ENCODE assay signal across 9 cellular contexts in genomic region chr2:85997016-85997970, GRCh38.
DNase-seq lines count a peak whose midpoint lies in the region; ATAC-seq and TF ChIP-seq lines count a peak whose summit lies in the region.
"Had no signal": no experiment of that assay in that cellular context is flagged by ENCODE, and none has a peak within 500 bp of the region (broad histone marks: within the 10 kb centered on the region; RNA-seq: fewer than 3 reads in every experiment).

No MANE protein-coding gene starts in this region.

- no peak overlapping the region for H2AFZ ChIP-seq in H9 (ENCODE audit: low read length)

- H3K14ac ChIP-seq in H9 (ENCODE audit: insufficient read depth, low read length) = no peak overlapping the region

- no peak overlapping the region for H2BK12ac ChIP-seq in H9 (ENCODE audit: insufficient read length, low read depth, low read length)

- H3K9ac ChIP-seq in H9 (ENCODE audit: extremely low read depth, insufficient read length, low read length) = no peak overlapping the region

- no peak overlapping the region for H2BK15ac ChIP-seq in H9 (ENCODE audit: low read depth, low read length)

- no peaks in the 10 kb centered on the region for H3K23me2 ChIP-seq in H9 (ENCODE audit: insufficient read length, low read depth, low read length, poor library complexity, severe bottlenecking)

- H3K79me2 ChIP-seq in H9 (ENCODE audit: insufficient read depth, low read length) = no peaks in the 10 kb centered on the region

- H4K91ac ChIP-seq in H9 (ENCODE audit: insufficient read length, low read depth, low read length) = no peak overlapping the region

- in situ Hi-C loops in astrocyte of the spinal cord (cut with HindIII; ENCODE audit: low sequenced_read_pairs) = no loop called here

- WGBS in H9 (ENCODE audit: extremely low coverage, insufficient read length, low lambda C conversion rate) = no CpG with 5 or more reads among the region's 7 CpGs

- no peaks in the 10 kb centered on the region for H4K20me1 ChIP-seq in H9 (ENCODE audit: control insufficient read depth, insufficient read depth, insufficient read length)

- H3K27ac Mint-ChIP-seq in H9 = peak overlapping the region in 2 of 3 experiments; percentile 54 to 55; a peak in 2 of 7 replicates
- peak overlapping the region; percentile 67 for H3K27ac Mint-ChIP-seq in stimulated activated effector memory CD8-positive, alpha-beta T cell treated with anti-CD3 and anti-CD28 coated beads, Interleukin-12 subunit alpha, Interleukin-12 subunit beta, amount 100 ng/mL, for 72 hours
- no peak overlapping the region for H3K27ac Mint-ChIP-seq in activated T-cell treated with anti-CD3 and anti-CD28 coated beads, Interleukin-2, amount 50 U/mL, for 24 hours

- H3K79me1 ChIP-seq in H9 (ENCODE audit: insufficient read depth, low read depth, low read length, poor library complexity, severe bottlenecking) = no peaks in the 10 kb centered on the region

- no peaks in the 10 kb centered on the region for H3K9me3 ChIP-seq in H9 (ENCODE audit: control insufficient read depth, low read depth, low read length)

- peaks cover 0 to 3% of the 10 kb centered on the region in 2 experiments; a peak in 1 of 5 replicates for H3K9me3 Mint-ChIP-seq in H9
- H3K9me3 Mint-ChIP-seq in stimulated activated effector memory CD8-positive, alpha-beta T cell treated with anti-CD3 and anti-CD28 coated beads, Interleukin-12 subunit alpha, Interleukin-12 subunit beta, amount 100 ng/mL, for 72 hours = peaks cover 3% of the 10 kb centered on the region
- H3K9me3 Mint-ChIP-seq in activated T-cell treated with anti-CD3 and anti-CD28 coated beads, Interleukin-2, amount 50 U/mL, for 24 hours = no peaks in the 10 kb centered on the region

- H4K5ac ChIP-seq in H9 (ENCODE audit: insufficient read length, low read depth, low read length) = no peak overlapping the region

- H2BK5ac ChIP-seq in H9 (ENCODE audit: insufficient read length, low read length) = no peak overlapping the region

- no peak overlapping the region for H3K27ac ChIP-seq in H9 (ENCODE audit: insufficient read length, low read depth, low read length)

- H3K36me3 Mint-ChIP-seq in H9 (ENCODE audit: insufficient read depth in 1 of 3, low read depth in 3 of 3) = peaks cover 0 to 2% (median 0%) of the 10 kb centered on the region in 3 experiments; a peak in 1 of 7 replicates
- peaks cover 6% of the 10 kb centered on the region for H3K36me3 Mint-ChIP-seq in stimulated activated effector memory CD8-positive, alpha-beta T cell treated with anti-CD3 and anti-CD28 coated beads, Interleukin-12 subunit alpha, Interleukin-12 subunit beta, amount 100 ng/mL, for 72 hours
- H3K36me3 Mint-ChIP-seq in activated T-cell treated with anti-CD3 and anti-CD28 coated beads, Interleukin-2, amount 50 U/mL, for 24 hours (ENCODE audit: low read depth) = no peaks in the 10 kb centered on the region

- no peak overlapping the region for H3K23ac ChIP-seq in H9 (ENCODE audit: insufficient read length, low read depth, low read length)

- peak; percentile 14 for DNase-seq in H9
- peak; percentile 19 for DNase-seq in astrocyte of the spinal cord (ENCODE audit: low read depth, low spot score)
- DNase-seq in hippocampal formation (lab: John Stamatoyannopoulos, UW) = peak; percentile 47 to 49
- DNase-seq in stimulated activated effector memory CD8-positive, alpha-beta T cell treated with anti-CD3 and anti-CD28 coated beads, Interleukin-12 subunit alpha, Interleukin-12 subunit beta, amount 100 ng/mL, for 72 hours (ENCODE audit: low spot score in 2 of 2) = no peak
- no peak for DNase-seq in retina
- DNase-seq in activated T-cell treated with anti-CD3 and anti-CD28 coated beads, Interleukin-2, amount 50 U/mL, for 24 hours = no peak
- DNase-seq in HuH-7.5 (ENCODE audit: low spot score) = no peak
- no peak for DNase-seq in left lobe of liver (ENCODE audit: low spot score)
- DNase-seq: T1000 had no signal

- ATAC-seq in stimulated activated effector memory CD8-positive, alpha-beta T cell treated with anti-CD3 and anti-CD28 coated beads, Interleukin-12 subunit alpha, Interleukin-12 subunit beta, amount 100 ng/mL, for 72 hours = no peak
- no peak for ATAC-seq in left lobe of liver

- H3K56ac ChIP-seq in H9 (ENCODE audit: insufficient read length, low read depth, low read length) = no peak overlapping the region

- H3K18ac ChIP-seq in H9 (ENCODE audit: insufficient read length, low read depth, low read length) = no peak overlapping the region

- H4K8ac ChIP-seq in H9 (replicated peaks; ENCODE audit: insufficient read length, low read depth, low read length) = no peak overlapping the region

- no peak overlapping the region for H3K4me3 Mint-ChIP-seq in H9
- H3K4me3 Mint-ChIP-seq in stimulated activated effector memory CD8-positive, alpha-beta T cell treated with anti-CD3 and anti-CD28 coated beads, Interleukin-12 subunit alpha, Interleukin-12 subunit beta, amount 100 ng/mL, for 72 hours = no peak overlapping the region
- no peak overlapping the region for H3K4me3 Mint-ChIP-seq in activated T-cell treated with anti-CD3 and anti-CD28 coated beads, Interleukin-2, amount 50 U/mL, for 24 hours

- H3K4me1 ChIP-seq in H9 (ENCODE audit: insufficient read depth, low read length) = no peaks in the 10 kb centered on the region

- no peak overlapping the region for H3K4me2 ChIP-seq in H9 (ENCODE audit: insufficient read depth, insufficient read length, low read length)

- H2AK5ac ChIP-seq in H9 (ENCODE audit: insufficient read length, low read length) = no peak overlapping the region

- H3K27me3 ChIP-seq in H9 (ENCODE audit: insufficient read depth, low read length) = no peaks in the 10 kb centered on the region

- H3T11ph ChIP-seq in H9 (ENCODE audit: low read length) = no peak overlapping the region

- H2BK120ac ChIP-seq in H9 (ENCODE audit: low read depth, low read length, poor library complexity, severe bottlenecking) = no peak overlapping the region

- peaks cover 7 to 13% of the 10 kb centered on the region in 2 experiments for H3K4me1 Mint-ChIP-seq in H9
- H3K4me1 Mint-ChIP-seq in stimulated activated effector memory CD8-positive, alpha-beta T cell treated with anti-CD3 and anti-CD28 coated beads, Interleukin-12 subunit alpha, Interleukin-12 subunit beta, amount 100 ng/mL, for 72 hours = peaks cover 69% of the 10 kb centered on the region
- peaks cover 65% of the 10 kb centered on the region for H3K4me1 Mint-ChIP-seq in activated T-cell treated with anti-CD3 and anti-CD28 coated beads, Interleukin-2, amount 50 U/mL, for 24 hours (ENCODE audit: low read depth)

- no peaks in the 10 kb centered on the region for H3K27me3 Mint-ChIP-seq in H9 (ENCODE audit: low read depth)
- no peaks in the 10 kb centered on the region for H3K27me3 Mint-ChIP-seq in activated T-cell treated with anti-CD3 and anti-CD28 coated beads, Interleukin-2, amount 50 U/mL, for 24 hours

- TF ChIP-seq CTCF in H9 (conservative IDR thresholded peaks at IDR 0.05) (no peak), astrocyte of the spinal cord (IDR thresholded peaks at IDR 0.05; ENCODE audit: low read depth, low read length) (no peak)

- H2BK20ac ChIP-seq in H9 (ENCODE audit: low read depth, low read length, poor library complexity, severe bottlenecking) = no peak overlapping the region

- H3K4me3 ChIP-seq in astrocyte of the spinal cord (ENCODE audit: low read depth, low read length) = no peak overlapping the region

- no peak overlapping the region for H3K4ac ChIP-seq in H9 (ENCODE audit: low read depth, low read length)

Comparison
In these comparisons a context has a peak if more than half of its experiments do, and no peak if none do; other contexts are left out.
1. DNase-seq: peak in H9 (single experiment), astrocyte of the spinal cord (single experiment) and hippocampal formation (2 of 2); none in stimulated activated effector memory CD8-positive, alpha-beta T cell treated with anti-CD3 and anti-CD28 coated beads, Interleukin-12 subunit alpha, Interleukin-12 subunit beta, amount 100 ng/mL, for 72 hours (0 of 2), retina (single experiment), activated T-cell treated with anti-CD3 and anti-CD28 coated beads, Interleukin-2, amount 50 U/mL, for 24 hours (single experiment), HuH-7.5 (single experiment) and left lobe of liver (single experiment).